39 cellular contexts compared by ENCODE assay signal in genomic region chr7:159306012-159306411, GRCh38.
"Had no signal": no experiment of that assay in that cellular context is flagged by ENCODE, and none has a peak within 500 bp of the region (broad histone marks: within the 10 kb centered on the region; RNA-seq: fewer than 3 reads in every experiment).

No MANE protein-coding gene starts in this region.

- H3K27ac Mint-ChIP-seq: activated naive CD4-positive, alpha-beta T cell treated with anti-CD3 and anti-CD28 coated beads for 36 hours; activated naive CD4-positive, alpha-beta T cell treated with anti-CD3 and anti-CD28 coated beads, Interleukin-2, amount 10 ng/mL, durations not matched to agents 7 days and 5 days; activated naive CD4-positive, alpha-beta T cell treated with anti-CD3 and anti-CD28 coated beads, Interleukin-2, amount 50 U/mL, for 24 hours; activated naive CD4-positive, alpha-beta T cell treated with anti-CD3 and anti-CD28 coated beads, Interleukin-2, amount 50 U/mL, for 72 hours; activated naive CD8-positive, alpha-beta T cell; activated naive CD8-positive, alpha-beta T cell treated with anti-CD3 and anti-CD28 coated beads for 36 hours; activated naive CD8-positive, alpha-beta T cell treated with anti-CD3 and anti-CD28 coated beads, Interleukin-2, amount 10 ng/mL, durations not matched to agents 7 days and 5 days; activated naive CD8-positive, alpha-beta T cell treated with anti-CD3 and anti-CD28 coated beads, Interleukin-2, amount 50 U/mL, for 24 hours; activated T-cell treated with anti-CD3 and anti-CD28 coated beads, Interleukin-2, amount 50 U/mL, for 24 hours; activated T-cell treated with anti-CD3 and anti-CD28 coated beads, Interleukin-2, amount 50 U/mL, for 72 hours; activated T-helper 1 cell treated with anti-CD3 and anti-CD28 coated beads, Interleukin-12 subunit alpha, Interleukin-12 subunit beta, Interleukin-2, Interleukin-4 antibody, amounts not matched to agents 30 ng/mL and 10 ng/mL and 1 ng/mL, durations not matched to agents 14 hours and 24 hours and 36 hours; activated T-helper 17 cell treated with anti-CD3 and anti-CD28 coated beads, Interleukin-2, amount 50 U/mL, for 72 hours; activated T-helper 2 cell treated with anti-CD3 and anti-CD28 coated beads, Interferon-gamma antibody, Interleukin-2, Interleukin-4, amounts not matched to agents 10 μg/mL and 5 μg/mL and 100 μg/mL, durations not matched to agents 14 hours and 24 hours and 36 hours; brain had no signal

- ATAC-seq: activated naive CD4-positive, alpha-beta T cell treated with anti-CD3 and anti-CD28 coated beads, Interleukin-2, amount 50 U/mL, for 72 hours; activated naive CD8-positive, alpha-beta T cell treated with anti-CD3 and anti-CD28 coated beads, Interleukin-2, amount 50 U/mL, for 24 hours; activated T-cell treated with anti-CD3 and anti-CD28 coated beads, Interleukin-2, amount 50 U/mL, for 4 hours; activated T-cell treated with anti-CD3 and anti-CD28 coated beads, Interleukin-2, amount 50 U/mL, for 72 hours; activated T-helper 17 cell treated with anti-CD3 and anti-CD28 coated beads, Interleukin-2, amount 50 U/mL, for 72 hours; body of pancreas had no signal

- H3K36me3 Mint-ChIP-seq: activated naive CD4-positive, alpha-beta T cell treated with anti-CD3 and anti-CD28 coated beads, Interleukin-2, amount 10 ng/mL, durations not matched to agents 7 days and 5 days; activated naive CD4-positive, alpha-beta T cell treated with anti-CD3 and anti-CD28 coated beads, Interleukin-2, amount 50 U/mL, for 24 hours; activated naive CD8-positive, alpha-beta T cell; activated naive CD8-positive, alpha-beta T cell treated with anti-CD3 and anti-CD28 coated beads for 36 hours; activated naive CD8-positive, alpha-beta T cell treated with anti-CD3 and anti-CD28 coated beads, Interleukin-2, amount 10 ng/mL, durations not matched to agents 7 days and 5 days; brain had no signal

- H3K27me3 ChIP-seq: adrenal gland, ascending aorta, body of pancreas, brain microvascular endothelial cell, breast epithelium, cardiac muscle cell had no signal

- H3K4me1 ChIP-seq: adrenal gland, ascending aorta, body of pancreas, breast epithelium had no signal

- FAIRE-seq: astrocyte had no signal

- H3K27ac ChIP-seq: adrenal gland, ascending aorta, body of pancreas, brain microvascular endothelial cell, breast epithelium, cardiac muscle cell had no signal

- DNase-seq: activated effector memory CD4-positive, alpha-beta T cell treated with anti-CD3 and anti-CD28 coated beads, Interleukin-2, amount 50 U/mL, for 16 hours; activated effector memory CD4-positive, alpha-beta T cell treated with Interleukin-2 at 50 U/mL for 16 hours; activated gamma-delta T cell; activated gamma-delta T cell treated with Interleukin-2 at 50 U/mL for 16 hours; activated naive CD4-positive, alpha-beta T cell; activated naive CD4-positive, alpha-beta T cell treated with anti-CD3 and anti-CD28 coated beads for 36 hours; activated naive CD4-positive, alpha-beta T cell treated with anti-CD3 and anti-CD28 coated beads, Interleukin-2, amount 10 ng/mL, durations not matched to agents 7 days and 5 days; activated naive CD4-positive, alpha-beta T cell treated with anti-CD3 and anti-CD28 coated beads, Interleukin-2, amount 50 U/mL, for 16 hours; activated naive CD4-positive, alpha-beta T cell treated with Interleukin-2 at 50 U/mL for 16 hours; activated naive CD8-positive, alpha-beta T cell treated with anti-CD3 and anti-CD28 coated beads for 36 hours; activated naive CD8-positive, alpha-beta T cell treated with anti-CD3 and anti-CD28 coated beads, Interleukin-2, amount 10 ng/mL, durations not matched to agents 7 days and 5 days; activated naive CD8-positive, alpha-beta T cell treated with anti-CD3 and anti-CD28 coated beads, Interleukin-2, amount 50 U/mL, for 24 hours; activated T-cell treated with anti-CD3 and anti-CD28 coated beads, Interleukin-2, amount 50 U/mL, for 1 hour; activated T-cell treated with anti-CD3 and anti-CD28 coated beads, Interleukin-2, amount 50 U/mL, for 24 hours; activated T-cell treated with anti-CD3 and anti-CD28 coated beads, Interleukin-2, amount 50 U/mL, for 4 hours; activated T-cell treated with anti-CD3 and anti-CD28 coated beads, Interleukin-2, amount 50 U/mL, for 48 hours; activated T-cell treated with anti-CD3 and anti-CD28 coated beads, Interleukin-2, amount 50 U/mL, for 72 hours; adrenal gland; amniotic stem cell; amygdala; anterior cingulate cortex; aorta; body of pancreas; brain microvascular endothelial cell; caudate nucleus; central memory CD4-positive, alpha-beta T cell; cerebellar nuclear complex had no signal

- H3K36me3 ChIP-seq: adrenal gland, ascending aorta, brain microvascular endothelial cell, breast epithelium, cardiac muscle cell had no signal

- H3K9me3 ChIP-seq: adrenal gland, ascending aorta, breast epithelium had no signal

- H3K27me3 Mint-ChIP-seq: brain; central memory CD8-positive, alpha-beta T cell had no signal

- H3K4me1 Mint-ChIP-seq: activated naive CD4-positive, alpha-beta T cell treated with anti-CD3 and anti-CD28 coated beads, Interleukin-2, amount 10 ng/mL, durations not matched to agents 7 days and 5 days; activated naive CD4-positive, alpha-beta T cell treated with anti-CD3 and anti-CD28 coated beads, Interleukin-2, amount 50 U/mL, for 24 hours; activated naive CD8-positive, alpha-beta T cell treated with anti-CD3 and anti-CD28 coated beads for 36 hours; activated naive CD8-positive, alpha-beta T cell treated with anti-CD3 and anti-CD28 coated beads, Interleukin-2, amount 10 ng/mL, durations not matched to agents 7 days and 5 days; activated naive CD8-positive, alpha-beta T cell treated with anti-CD3 and anti-CD28 coated beads, Interleukin-2, amount 50 U/mL, for 24 hours; activated T-helper 17 cell treated with anti-CD3 and anti-CD28 coated beads, Interleukin-2, amount 50 U/mL, for 72 hours; brain; central memory CD8-positive, alpha-beta T cell had no signal

- H3K4me3 Mint-ChIP-seq: activated naive CD4-positive, alpha-beta T cell treated with anti-CD3 and anti-CD28 coated beads for 36 hours; activated naive CD4-positive, alpha-beta T cell treated with anti-CD3 and anti-CD28 coated beads, Interleukin-2, amount 10 ng/mL, durations not matched to agents 7 days and 5 days; activated naive CD4-positive, alpha-beta T cell treated with anti-CD3 and anti-CD28 coated beads, Interleukin-2, amount 50 U/mL, for 24 hours; activated naive CD8-positive, alpha-beta T cell; activated naive CD8-positive, alpha-beta T cell treated with anti-CD3 and anti-CD28 coated beads for 36 hours; activated naive CD8-positive, alpha-beta T cell treated with anti-CD3 and anti-CD28 coated beads, Interleukin-2, amount 10 ng/mL, durations not matched to agents 7 days and 5 days; activated naive CD8-positive, alpha-beta T cell treated with anti-CD3 and anti-CD28 coated beads, Interleukin-2, amount 50 U/mL, for 24 hours; activated T-cell treated with anti-CD3 and anti-CD28 coated beads, Interleukin-2, amount 50 U/mL, for 24 hours; activated T-cell treated with anti-CD3 and anti-CD28 coated beads, Interleukin-2, amount 50 U/mL, for 4 hours; activated T-cell treated with anti-CD3 and anti-CD28 coated beads, Interleukin-2, amount 50 U/mL, for 72 hours; activated T-helper 1 cell treated with anti-CD3 and anti-CD28 coated beads, Interleukin-12 subunit alpha, Interleukin-12 subunit beta, Interleukin-2, Interleukin-4 antibody, amounts not matched to agents 30 ng/mL and 10 ng/mL and 1 ng/mL, durations not matched to agents 14 hours and 24 hours and 36 hours; activated T-helper 17 cell treated with anti-CD3 and anti-CD28 coated beads, Interleukin-2, amount 50 U/mL, for 72 hours; brain; central memory CD8-positive, alpha-beta T cell had no signal

- H3K4me3 ChIP-seq: adrenal gland, ascending aorta, body of pancreas, breast epithelium, cardiac muscle cell had no signal

- H3K9me3 Mint-ChIP-seq: activated naive CD8-positive, alpha-beta T cell treated with anti-CD3 and anti-CD28 coated beads, Interleukin-2, amount 50 U/mL, for 24 hours; activated T-cell treated with anti-CD3 and anti-CD28 coated beads, Interleukin-2, amount 50 U/mL, for 24 hours; activated T-cell treated with anti-CD3 and anti-CD28 coated beads, Interleukin-2, amount 50 U/mL, for 4 hours; activated T-helper 1 cell treated with anti-CD3 and anti-CD28 coated beads, Interleukin-12 subunit alpha, Interleukin-12 subunit beta, Interleukin-2, Interleukin-4 antibody, amounts not matched to agents 30 ng/mL and 10 ng/mL and 1 ng/mL, durations not matched to agents 14 hours and 24 hours and 36 hours; activated T-helper 17 cell treated with anti-CD3 and anti-CD28 coated beads, Interleukin-2, amount 50 U/mL, for 72 hours; activated T-helper 2 cell treated with anti-CD3 and anti-CD28 coated beads, Interferon-gamma antibody, Interleukin-2, Interleukin-4, amounts not matched to agents 10 μg/mL and 5 μg/mL and 100 μg/mL, durations not matched to agents 14 hours and 24 hours and 36 hours; central memory CD8-positive, alpha-beta T cell had no signal
